27 cellular contexts compared by ENCODE assay signal in the genomic region with DNA sequence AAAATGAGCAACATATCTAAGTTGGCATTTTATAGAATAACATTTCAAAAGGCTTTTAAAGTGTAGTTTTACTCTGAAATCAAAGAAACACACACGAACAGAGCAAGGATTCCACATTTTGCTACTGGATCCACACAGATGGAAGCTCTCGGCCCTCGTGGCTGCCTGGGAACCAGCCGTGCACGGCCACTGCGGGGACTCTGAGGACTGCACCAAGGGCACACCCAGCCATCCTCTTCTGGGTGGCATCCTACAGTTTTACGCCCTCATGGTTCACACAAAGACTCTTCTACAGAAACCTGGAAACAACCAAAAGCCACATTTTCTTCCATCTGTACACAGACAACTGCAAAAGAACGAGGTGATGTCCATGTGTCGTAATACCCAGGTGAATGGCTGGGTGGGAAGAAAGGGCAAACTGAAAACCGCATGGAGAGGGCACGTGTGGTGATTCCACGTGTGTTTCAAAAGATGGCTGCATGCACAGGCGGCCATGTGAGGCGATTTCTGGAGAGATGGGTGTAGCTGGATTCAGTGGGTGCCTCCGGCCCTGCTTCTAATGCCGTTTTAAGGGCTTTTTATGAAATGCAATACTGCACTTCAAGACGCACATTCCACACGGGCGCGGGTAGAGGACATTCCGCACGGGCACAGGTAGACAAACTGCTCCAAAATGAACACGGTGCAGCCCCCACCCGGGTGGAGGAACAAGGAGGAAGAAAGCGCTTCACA. TPM values are rescaled to one million over a fixed set of nuclear protein-coding genes. Genes with fewer than 3 reads are reported as not detected.
DNase-seq lines count a peak whose midpoint lies in the region; ATAC-seq, FAIRE-seq and TF ChIP-seq lines count a peak whose summit lies in the region.
"Had no signal": no experiment of that assay in that cellular context is flagged by ENCODE, and none has a peak within 500 bp of the region (broad histone marks: within the 10 kb centered on the region; RNA-seq: fewer than 3 reads in every experiment).

No MANE protein-coding gene starts in this region.

- peaks cover under 1% of the 10 kb centered on the region for H3K4me1 Mint-ChIP-seq in activated T-cell treated with anti-CD3 and anti-CD28 coated beads, Interleukin-2, amount 50 U/mL, for 24 hours (ENCODE audit: low read depth)
- no peaks in the 10 kb centered on the region for H3K4me1 Mint-ChIP-seq in T-helper 17 cell
- H3K4me1 Mint-ChIP-seq: activated naive CD8-positive, alpha-beta T cell treated with anti-CD3 and anti-CD28 coated beads, Interleukin-2, amount 10 ng/mL, durations not matched to agents 7 days and 5 days; naive B cell had no signal

- TF ChIP-seq CTCF in HepG2 (CRISPR knock-in tag; IDR thresholded peaks at IDR 0.05), result no peak
- no peak for TF ChIP-seq CTCF in stomach (IDR thresholded peaks at IDR 0.05)

- H3K27ac Mint-ChIP-seq in activated T-cell treated with anti-CD3 and anti-CD28 coated beads, Interleukin-2, amount 50 U/mL, for 24 hours, result no peak overlapping the region
- H3K27ac Mint-ChIP-seq in T-helper 17 cell, result peak overlapping the region; percentile 34
- H3K27ac Mint-ChIP-seq: activated CD8-positive, alpha-beta T cell treated with anti-CD3 and anti-CD28 coated beads, Interleukin-2, amount 10 ng/mL, durations not matched to agents 7 days and 5 days; activated naive CD8-positive, alpha-beta T cell treated with anti-CD3 and anti-CD28 coated beads, Interleukin-2, amount 10 ng/mL, durations not matched to agents 7 days and 5 days; activated T-helper 1 cell treated with anti-CD3 and anti-CD28 coated beads, Interleukin-12 subunit alpha, Interleukin-12 subunit beta, Interleukin-2, Interleukin-4 antibody, amounts not matched to agents 30 ng/mL and 10 ng/mL and 1 ng/mL, durations not matched to agents 14 hours and 24 hours and 36 hours had no signal

- no peak overlapping the region for H3K9ac ChIP-seq in HepG2 (ENCODE audit: insufficient read depth, low read depth, low read length)
- H3K9ac ChIP-seq: parathyroid adenoma had no signal

- H3K27ac ChIP-seq in HepG2 (ENCODE audit: extremely low read length, insufficient read depth, low read length) (no peak overlapping the region), stomach (no peak overlapping the region)
- H3K27ac ChIP-seq: epithelial cell of prostate, parathyroid adenoma, sigmoid colon had no signal

- TF ChIP-seq POLR2A in HepG2 (IDR thresholded peaks at IDR 0.05; ENCODE audit: insufficient read depth in 1 of 2, low read depth in 2 of 2, low read length in 2 of 2), result no peak
- TF ChIP-seq POLR2A in stomach (IDR thresholded peaks at IDR 0.05), result no peak

- no peak overlapping the region for H3K4me3 ChIP-seq in HepG2 (replicated peaks in 1 of 3; ENCODE audit: insufficient read depth in 1 of 3, low read depth in 2 of 3, low read length in 3 of 3)
- no peak overlapping the region for H3K4me3 ChIP-seq in stomach
- H3K4me3 ChIP-seq: sigmoid colon had no signal

- H3K4me1 ChIP-seq in HepG2 (ENCODE audit: insufficient read depth, low read length), result no peaks in the 10 kb centered on the region
- H3K4me1 ChIP-seq in stomach, result peaks cover 0 to 3% (median 0%) of the 10 kb centered on the region in 4 donors
- H3K4me1 ChIP-seq: parathyroid adenoma, sigmoid colon had no signal

- ATAC-seq in T-helper 17 cell (no peak), HepG2 (no peak), HG03354 (IDR thresholded peaks at IDR 0.05; ENCODE audit: poor library complexity, severe bottlenecking, unreplicated experiment) (no peak)
- ATAC-seq: activated CD8-positive, alpha-beta T cell treated with anti-CD3 and anti-CD28 coated beads, Interleukin-2, amount 10 ng/mL, durations not matched to agents 7 days and 5 days; left cardiac atrium had no signal

- POLR2A ChIA-PET in HepG2 (lab: Yijun Ruan, JAX), result no interaction called here

- DNase-seq in activated T-cell treated with anti-CD3 and anti-CD28 coated beads, Interleukin-2, amount 50 U/mL, for 24 hours, result peak; percentile 7
- no peak for DNase-seq in activated T-cell treated with anti-CD3 and anti-CD28 coated beads, Interleukin-2, amount 50 U/mL, for 48 hours
- DNase-seq in T-helper 17 cell (no peak), HepG2 (ENCODE audit: low spot score) (no peak), stomach (peak; percentile 14), OCI-M2 (lab: John Stamatoyannopoulos, UW; ENCODE audit: unreplicated experiment) (no peak)
- no peak for DNase-seq in stimulated activated CD8-positive, alpha-beta memory T cell treated with anti-CD3 and anti-CD28 coated beads, Interleukin-4, amount 100 ng/mL, for 48 hours
- DNase-seq: activated CD8-positive, alpha-beta T cell treated with anti-CD3 and anti-CD28 coated beads, Interleukin-2, amount 10 ng/mL, durations not matched to agents 7 days and 5 days; activated naive CD8-positive, alpha-beta T cell treated with anti-CD3 and anti-CD28 coated beads, Interleukin-2, amount 10 ng/mL, durations not matched to agents 7 days and 5 days; cerebellar nuclear complex; KBM-7; left cardiac atrium; mesendoderm; MM.1S; naive B cell; NCI-H1436; NCI-H446; NCI-H82; sigmoid colon; stimulated activated CD4-positive, alpha-beta T cell treated with anti-CD3 and anti-CD28 coated beads, Interleukin-15, amount 100 ng/mL, for 24 hours; T-helper 9 cell had no signal

- no TSS peak for BruUV-seq in HepG2 (replicated peaks; lab: Mats Ljungman, UMichigan)

- H3K9me3 Mint-ChIP-seq in activated T-cell treated with anti-CD3 and anti-CD28 coated beads, Interleukin-2, amount 50 U/mL, for 24 hours, result no peaks in the 10 kb centered on the region
- H3K9me3 Mint-ChIP-seq: activated naive CD8-positive, alpha-beta T cell treated with anti-CD3 and anti-CD28 coated beads, Interleukin-2, amount 10 ng/mL, durations not matched to agents 7 days and 5 days; activated T-helper 1 cell treated with anti-CD3 and anti-CD28 coated beads, Interleukin-12 subunit alpha, Interleukin-12 subunit beta, Interleukin-2, Interleukin-4 antibody, amounts not matched to agents 30 ng/mL and 10 ng/mL and 1 ng/mL, durations not matched to agents 14 hours and 24 hours and 36 hours; naive B cell had no signal

- TF ChIP-seq EP300 in HepG2 (IDR thresholded peaks at IDR 0.05; ENCODE audit: low read depth in 2 of 2, low read length in 2 of 2), result no peak
- TF ChIP-seq EP300 in HepG2 (CRISPR knock-in tag; IDR thresholded peaks at IDR 0.05; ENCODE audit: borderline replicate concordance), result no peak
- no peak for TF ChIP-seq EP300 in stomach (IDR thresholded peaks at IDR 0.05)

- no peak for FAIRE-seq in HepG2 (lab: Jason Lieb, UNC)
- FAIRE-seq: G401.6, urothelium cell line had no signal

- CTCF ChIA-PET in HepG2 (lab: Yijun Ruan, JAX; ENCODE audit: low intra/inter-chr PET ratio, low total read pairs), result no interaction called here

- no peaks in the 10 kb centered on the region for H4K20me1 ChIP-seq in HepG2 (ENCODE audit: insufficient read depth, low read length)

- 91% methylated on average over 22 of the region's 25 CpGs for WGBS in HepG2 (ENCODE audit: low lambda C conversion rate)
- whole genome bisulfite sequencing in stomach, 5 donors, result 88 to 93% (median 91%) methylated on average over 25 of the region's 25 CpGs

- H3K4me2 ChIP-seq in HepG2 (ENCODE audit: low read depth, low read length), result no peak overlapping the region

- peaks cover 72% of the 10 kb centered on the region for H3K36me3 Mint-ChIP-seq in activated T-cell treated with anti-CD3 and anti-CD28 coated beads, Interleukin-2, amount 50 U/mL, for 24 hours (ENCODE audit: low read depth)
- H3K36me3 Mint-ChIP-seq in T-helper 17 cell (ENCODE audit: low read depth), result peaks cover 3% of the 10 kb centered on the region
- H3K36me3 Mint-ChIP-seq: activated naive CD8-positive, alpha-beta T cell treated with anti-CD3 and anti-CD28 coated beads, Interleukin-2, amount 10 ng/mL, durations not matched to agents 7 days and 5 days had no signal

- H3K9me3 ChIP-seq in T-helper 17 cell (ENCODE audit: control insufficient read depth, low read length, poor library complexity, severe bottlenecking), result no peaks in the 10 kb centered on the region
- no peaks in the 10 kb centered on the region for H3K9me3 ChIP-seq in HepG2 (ENCODE audit: low read length)
- H3K9me3 ChIP-seq in stomach, result no peaks in the 10 kb centered on the region
- H3K9me3 ChIP-seq: sigmoid colon had no signal

- no peak for TF ChIP-seq RAD21 in HepG2 (CRISPR knock-in tag; IDR thresholded peaks at IDR 0.05)

- H2AFZ ChIP-seq in HepG2 (ENCODE audit: low read length), result no peak overlapping the region
- H2AFZ ChIP-seq: parathyroid adenoma had no signal

- H3K27me3 ChIP-seq in HepG2 (ENCODE audit: control insufficient read depth in 1 of 2, insufficient read depth in 2 of 2, low read length in 2 of 2) (no peaks in the 10 kb centered on the region), stomach (no peaks in the 10 kb centered on the region)
- H3K27me3 ChIP-seq: sigmoid colon had no signal

- H3K4me3 Mint-ChIP-seq in activated T-cell treated with anti-CD3 and anti-CD28 coated beads, Interleukin-2, amount 50 U/mL, for 24 hours, result no peak overlapping the region
- H3K4me3 Mint-ChIP-seq in T-helper 17 cell, result no peak overlapping the region
- H3K4me3 Mint-ChIP-seq: activated CD8-positive, alpha-beta T cell treated with anti-CD3 and anti-CD28 coated beads, Interleukin-2, amount 10 ng/mL, durations not matched to agents 7 days and 5 days; activated naive CD8-positive, alpha-beta T cell treated with anti-CD3 and anti-CD28 coated beads, Interleukin-2, amount 10 ng/mL, durations not matched to agents 7 days and 5 days; activated T-helper 1 cell treated with anti-CD3 and anti-CD28 coated beads, Interleukin-12 subunit alpha, Interleukin-12 subunit beta, Interleukin-2, Interleukin-4 antibody, amounts not matched to agents 30 ng/mL and 10 ng/mL and 1 ng/mL, durations not matched to agents 14 hours and 24 hours and 36 hours; naive B cell had no signal

- H3K79me2 ChIP-seq in HepG2 (ENCODE audit: insufficient read depth, low read length), result no peaks in the 10 kb centered on the region
- H3K79me2 ChIP-seq: parathyroid adenoma had no signal

- H3K27me3 Mint-ChIP-seq in activated T-cell treated with anti-CD3 and anti-CD28 coated beads, Interleukin-2, amount 50 U/mL, for 24 hours, result no peaks in the 10 kb centered on the region
- H3K27me3 Mint-ChIP-seq in T-helper 17 cell, result no peaks in the 10 kb centered on the region
- H3K27me3 Mint-ChIP-seq: activated naive CD8-positive, alpha-beta T cell treated with anti-CD3 and anti-CD28 coated beads, Interleukin-2, amount 10 ng/mL, durations not matched to agents 7 days and 5 days; naive B cell had no signal

- in situ Hi-C loops in HepG2 (cut with HindIII; ENCODE audit: extremely low pct_ligation_motif_present, low pct_unique_long_range_greater_than_20kb), result no loop called here

- H3K36me3 ChIP-seq in HepG2 (replicated peaks in 1 of 2; ENCODE audit: control insufficient read depth in 1 of 2, insufficient read depth in 2 of 2, low read length in 2 of 2) (peaks cover 24 to 78% of the 10 kb centered on the region in 2 experiments; a peak in 4 of 5 replicates), stomach (peaks cover 78 to 100% (median 100%) of the 10 kb centered on the region in 4 donors)

- intact Hi-C loops in HepG2 (cut with micrococcal nuclease; ENCODE audit: unreplicated experiment), result no loop called here
- intact Hi-C loops in stomach (cut with DNase I; ENCODE audit: low total_unique reads), result no loop called here

RNA-seq across cellular contexts. Expression of a gene that starts 8.1 kb away (rescaled TPM):
- total RNA-seq in T-helper 17 cell (10 to 100 TPM; 48.5 to 66.4 TPM), HepG2 (2016; rRNA removed; fragmentation: Illumina TruSeq; extraction: Trizol) (9.8 and 24.0 TPM in 2 replicates), stomach (10 to 100 TPM; 19.2 to 34.2 (median 29.3) TPM)
- total RNA-seq in HepG2 (2016; cell fraction: cytosol; rRNA removed; fragmentation: Illumina TruSeq; extraction: Trizol; ENCODE audit: low read depth), result 2.9 and 4.1 TPM in 2 replicates
- total RNA-seq in HepG2 (2016; cell fraction: insoluble cytoplasmic fraction; rRNA removed; fragmentation: Illumina TruSeq; extraction: Trizol), result 8.5 and 20.1 TPM in 2 replicates
- total RNA-seq in HepG2 (2016; cell fraction: membrane; rRNA removed; fragmentation: Illumina TruSeq; extraction: Trizol), result 7.7 and 7.9 TPM in 2 replicates
- 29.0 and 30.4 TPM in 2 replicates for total RNA-seq in HepG2 (2016; cell fraction: nucleus; rRNA removed; fragmentation: Illumina TruSeq; extraction: Trizol)
- polyA plus RNA-seq in HepG2 (2011; rRNA removed) (21.7 and 22.8 TPM in 2 replicates), stomach (10 to 100 TPM in 1 of 3 donors, 1 to 10 TPM in 2; 7.4 to 15.9 (median 9.5) TPM)
- 14.9 and 16.0 TPM in 2 replicates for polyA plus RNA-seq in HepG2 (2011; cell fraction: cytosol; rRNA removed)
- polyA plus RNA-seq in HepG2 (2011; cell fraction: nucleus; rRNA removed), result 67.0 and 84.3 TPM in 2 replicates
- 25.3 and 34.5 TPM in 2 replicates for polyA plus RNA-seq in HepG2 (2012)
- polyA plus RNA-seq in HepG2 (2016; cell fraction: cytosol; fragmentation: Illumina TruSeq; extraction: Trizol; ENCODE audit: low read depth), result 3.3 and 3.7 TPM in 2 replicates
- 7.8 and 10.0 TPM in 2 replicates for polyA plus RNA-seq in HepG2 (2016; cell fraction: insoluble cytoplasmic fraction; fragmentation: Illumina TruSeq; extraction: Trizol; ENCODE audit: low read depth)
- 6.3 and 6.9 TPM in 2 replicates for polyA plus RNA-seq in HepG2 (2016; cell fraction: membrane; fragmentation: Illumina TruSeq; extraction: Trizol; ENCODE audit: low read depth)
- polyA plus RNA-seq in HepG2 (2016; cell fraction: nucleus; fragmentation: Illumina TruSeq; extraction: Trizol; ENCODE audit: insufficient read depth, low read depth), result 66.5 TPM in 2 replicates
- 10.4 and 14.1 TPM in 2 replicates for polyA minus RNA-seq in HepG2 (2011; rRNA and poly(A)+ RNA removed; ENCODE audit: low replicate concordance)
- polyA minus RNA-seq in HepG2 (2011; cell fraction: cytosol; rRNA and poly(A)+ RNA removed), result 8.6 and 9.1 TPM in 2 replicates
- 22.9 and 23.1 TPM in 2 replicates for polyA minus RNA-seq in HepG2 (2011; cell fraction: nucleus; rRNA and poly(A)+ RNA removed)

Comparison
In these comparisons a context has a peak if more than half of its experiments do, and no peak if none do; other contexts are left out.
1. DNase-seq: peak in activated T-cell treated with anti-CD3 and anti-CD28 coated beads, Interleukin-2, amount 50 U/mL, for 24 hours (single experiment) and stomach (single experiment); none in activated T-cell treated with anti-CD3 and anti-CD28 coated beads, Interleukin-2, amount 50 U/mL, for 48 hours (0 of 2), T-helper 17 cell (0 of 3), HepG2 (single experiment), stimulated activated CD8-positive, alpha-beta memory T cell treated with anti-CD3 and anti-CD28 coated beads, Interleukin-4, amount 100 ng/mL, for 48 hours (single experiment) and OCI-M2 (single experiment).